1 cellular context compared by ENCODE assay signal in genomic region chr17:76079577-76080206, GRCh38.
TF ChIP-seq lines count a peak whose summit lies in the region.

No MANE protein-coding gene starts in this region.

TF ChIP-seq in K562, 482 proteins besides CTCF, POLR2A, EP300 and RAD21:
- no peak for TF ChIP-seq GABPB1 (CRISPR knock-in tag; IDR thresholded peaks at IDR 0.05)
- no peak for TF ChIP-seq CHD4 (IDR thresholded peaks at IDR 0.05; ENCODE audit: insufficient read depth, insufficient replicate concordance, low read depth, low read length, poor library complexity, severe bottlenecking)
- 0 out of 2 replicates have a peak, but pooled peaks have one; percentile 33 for TF ChIP-seq CBFB (CRISPR knock-in tag; IDR thresholded peaks at IDR 0.05)
- no peak for TF ChIP-seq C11orf30 (IDR thresholded peaks at IDR 0.05; ENCODE audit: low read depth)
- no peak for TF ChIP-seq KAT2B (IDR thresholded peaks at IDR 0.05; ENCODE audit: low read depth, low read length)
- peak; percentile 31 for TF ChIP-seq HMGN3 (IDR thresholded peaks at IDR 0.05; ENCODE audit: borderline replicate concordance, extremely low read depth, insufficient read length, low read depth, low read length)
